ENCODE assay signal across 8 cellular contexts in genomic region chr15:55222588-55222987, GRCh38. TPM values are rescaled to one million over a fixed set of nuclear protein-coding genes. Genes with fewer than 3 reads are reported as not detected.
A peak's percentile ranks its signal among the peaks of the same experiment; 100 is the strongest.
DNase-seq lines count a peak whose midpoint lies in the region; ATAC-seq and TF ChIP-seq lines count a peak whose summit lies in the region.

No MANE protein-coding gene starts in this region.

- TF ChIP-seq CTCF in WERI-Rb-1 (IDR thresholded peaks at IDR 0.05; ENCODE audit: low read depth, low read length), result no peak

- H3K27ac ChIP-seq in WERI-Rb-1, result no peak overlapping the region

- ATAC-seq in GM19397 (IDR thresholded peaks at IDR 0.05; ENCODE audit: unreplicated experiment) (peak; percentile 68), HG03342 (IDR thresholded peaks at IDR 0.05; ENCODE audit: unreplicated experiment) (peak; percentile 70)

- peaks cover 45% of the 10 kb centered on the region for H3K36me3 Mint-ChIP-seq in activated CD4-positive, alpha-beta memory T cell treated with anti-CD3 and anti-CD28 coated beads for 36 hours

- intact Hi-C loops in activated CD4-positive, alpha-beta memory T cell treated with anti-CD3 and anti-CD28 coated beads for 36 hours (cut with micrococcal nuclease), result no loop called here

- no peak overlapping the region for H3K4me3 ChIP-seq in WERI-Rb-1 (ENCODE audit: low read depth, low read length)

- CTCF ChIA-PET in activated CD4-positive, alpha-beta memory T cell treated with anti-CD3 and anti-CD28 coated beads for 36 hours (lab: Charles Lee), result interaction anchor here (1.1 to 1.9 kb wide), 2 partner anchors 15 to 68 kb away, joined by 4 to 5 read pairs; no protein-coding TSS in a partner anchor

- H3K4me3 Mint-ChIP-seq in activated CD4-positive, alpha-beta memory T cell treated with anti-CD3 and anti-CD28 coated beads for 36 hours, result peak overlapping the region; percentile 20

- no peaks in the 10 kb centered on the region; the same call in 1 of the 2 replicates for H3K36me3 ChIP-seq in WERI-Rb-1

- no peaks in the 10 kb centered on the region for H3K9me3 Mint-ChIP-seq in activated CD4-positive, alpha-beta memory T cell treated with anti-CD3 and anti-CD28 coated beads for 36 hours

- in situ Hi-C loops in G401 (cut with HindIII; ENCODE audit: low sequenced_read_pairs), result no loop called here

- POLR2A ChIA-PET in activated CD4-positive, alpha-beta memory T cell treated with anti-CD3 and anti-CD28 coated beads for 36 hours (lab: Charles Lee), result interaction anchor here (0.9 to 1.2 kb wide), 2 partner anchors 34 to 63 kb away, joined by 3 to 4 read pairs; no protein-coding TSS in a partner anchor

- H3K4me1 Mint-ChIP-seq in activated CD4-positive, alpha-beta memory T cell treated with anti-CD3 and anti-CD28 coated beads for 36 hours (ENCODE audit: low read depth), result peaks cover 75% of the 10 kb centered on the region

- no peaks in the 10 kb centered on the region for H3K27me3 ChIP-seq in WERI-Rb-1 (ENCODE audit: insufficient read depth, low read depth, severe bottlenecking)

- H3K27me3 Mint-ChIP-seq in activated CD4-positive, alpha-beta memory T cell treated with anti-CD3 and anti-CD28 coated beads for 36 hours, result no peaks in the 10 kb centered on the region

- peak overlapping the region; percentile 91 for H3K27ac Mint-ChIP-seq in activated CD4-positive, alpha-beta memory T cell treated with anti-CD3 and anti-CD28 coated beads for 36 hours

- DNase-seq in CD1c-positive myeloid dendritic cell (ENCODE audit: extremely low spot score) (peak; percentile 43), G401 (ENCODE audit: low spot score) (no peak), WERI-Rb-1 (no peak), NCI-H774 (lab: John Stamatoyannopoulos, UW) (no peak)
- no peak for DNase-seq in activated CD4-positive, alpha-beta memory T cell treated with anti-CD3 and anti-CD28 coated beads for 36 hours
- no peak for DNase-seq in effector CD4-positive, alpha-beta T cell

- H3K9me3 ChIP-seq in WERI-Rb-1 (ENCODE audit: severe bottlenecking), result no peaks in the 10 kb centered on the region

RNA-seq across cellular contexts. Expression of gene RSL24D1, which starts 25.8 kb away (rescaled TPM):
- total RNA-seq in activated CD4-positive, alpha-beta memory T cell treated with anti-CD3 and anti-CD28 coated beads for 36 hours, result 100 to 1,000 TPM; 157 to 163 TPM
- 136 and 152 TPM in 2 replicates for total RNA-seq in G401 (2014; rRNA removed; shearing (Covaris generic))
